In genomic region chr17:79026345-79027273, GRCh38 we compare ENCODE assay signal across 1 cellular context.
TF ChIP-seq lines count a peak whose summit lies in the region.

No MANE protein-coding gene starts in this region.

TF ChIP-seq in HepG2, 621 proteins besides CTCF, POLR2A, EP300 and RAD21 (continued from another document and continues in another):
- TF ChIP-seq KLF9 (CRISPR knock-in tag; IDR thresholded peaks at IDR 0.05; ENCODE audit: low read depth) (no peak; the same call in 1 of the 2 replicates), MLX (CRISPR knock-in tag; IDR thresholded peaks at IDR 0.05) (peak; percentile 19; the same call in 1 of the 2 replicates), ZFP1 (CRISPR knock-in tag; IDR thresholded peaks at IDR 0.05) (no peak), GLI4 (CRISPR knock-in tag; IDR thresholded peaks at IDR 0.05; ENCODE audit: borderline replicate concordance) (no peak), AHR (CRISPR knock-in tag; IDR thresholded peaks at IDR 0.05) (no peak), ZNF333 (CRISPR knock-in tag; IDR thresholded peaks at IDR 0.05; ENCODE audit: borderline replicate concordance) (peak; percentile 62; the same call in 1 of the 2 replicates), ZXDC (CRISPR knock-in tag; IDR thresholded peaks at IDR 0.05) (no peak), MTF2 (CRISPR knock-in tag; IDR thresholded peaks at IDR 0.05; ENCODE audit: borderline replicate concordance) (no peak), NFATC3 (CRISPR knock-in tag; IDR thresholded peaks at IDR 0.05) (no peak), ZFP82 (CRISPR knock-in tag; IDR thresholded peaks at IDR 0.05; ENCODE audit: borderline replicate concordance) (peak; percentile 33; the same call in 1 of the 2 replicates), ZNF331 (CRISPR knock-in tag; IDR thresholded peaks at IDR 0.05) (no peak; the same call in none of the 2 replicates), BATF2 (CRISPR knock-in tag; IDR thresholded peaks at IDR 0.05) (no peak), ZNF235 (CRISPR knock-in tag; IDR thresholded peaks at IDR 0.05; ENCODE audit: borderline replicate concordance) (no peak; the same call in 1 of the 2 replicates), RERE (CRISPR knock-in tag; IDR thresholded peaks at IDR 0.05; ENCODE audit: low read depth) (peak; percentile 46; the same call in 1 of the 2 replicates), ZNF562 (CRISPR knock-in tag; IDR thresholded peaks at IDR 0.05; ENCODE audit: borderline replicate concordance) (no peak), ZBTB42 (CRISPR knock-in tag; IDR thresholded peaks at IDR 0.05) (peak; percentile 50; the same call in 1 of the 2 replicates), HOXA7 (CRISPR knock-in tag; IDR thresholded peaks at IDR 0.05) (no peak), SP140L (CRISPR knock-in tag; IDR thresholded peaks at IDR 0.05; ENCODE audit: borderline replicate concordance) (no peak), HOXA9 (CRISPR knock-in tag; IDR thresholded peaks at IDR 0.05; ENCODE audit: borderline replicate concordance) (no peak), ZNF703 (CRISPR knock-in tag; IDR thresholded peaks at IDR 0.05; ENCODE audit: borderline replicate concordance) (no peak), TEAD3 (CRISPR knock-in tag; optimal IDR thresholded peaks at IDR 0.05; ENCODE audit: borderline replicate concordance) (peak; percentile 91), ZBTB14 (CRISPR knock-in tag; IDR thresholded peaks at IDR 0.05) (no peak), TEAD2 (CRISPR knock-in tag; IDR thresholded peaks at IDR 0.05) (no peak), TGIF2 (CRISPR knock-in tag; IDR thresholded peaks at IDR 0.05) (no peak), NBN (conservative IDR thresholded peaks at IDR 0.05) (no peak), ELK4 (CRISPR knock-in tag; IDR thresholded peaks at IDR 0.05; ENCODE audit: borderline replicate concordance) (no peak), CBX2 (IDR thresholded peaks at IDR 0.05; ENCODE audit: low read depth, low read length) (no peak), CBX2 (CRISPR knock-in tag; IDR thresholded peaks at IDR 0.05; ENCODE audit: low read depth) (0 out of 2 replicates have a peak, but pooled peaks have one; percentile 58), DNMT1 (CRISPR knock-in tag; IDR thresholded peaks at IDR 0.05) (no peak), ZNF740 (CRISPR knock-in tag; IDR thresholded peaks at IDR 0.05) (peak; percentile 96), MXI1 (IDR thresholded peaks at IDR 0.05; ENCODE audit: borderline replicate concordance, low read depth, low read length) (peak; percentile 86; the same call in 2 of the 3 replicates), PRDM10 (CRISPR knock-in tag; IDR thresholded peaks at IDR 0.05; ENCODE audit: low read depth) (peak; percentile 97), ZNF557 (CRISPR knock-in tag; IDR thresholded peaks at IDR 0.05) (no peak), CERS6 (CRISPR knock-in tag; IDR thresholded peaks at IDR 0.05) (no peak), ZNF607 (CRISPR knock-in tag; IDR thresholded peaks at IDR 0.05; ENCODE audit: borderline replicate concordance) (peak; percentile 52; the same call in 1 of the 2 replicates), ZNF484 (CRISPR knock-in tag; IDR thresholded peaks at IDR 0.05; ENCODE audit: borderline replicate concordance, low read depth) (no peak), ZNF24 (IDR thresholded peaks at IDR 0.05) (no peak), MTA1 (CRISPR knock-in tag; IDR thresholded peaks at IDR 0.05; ENCODE audit: borderline replicate concordance) (peak; percentile 90; the same call in 1 of the 2 replicates), ZNF563 (CRISPR knock-in tag; IDR thresholded peaks at IDR 0.05) (peak; percentile 70), GPBP1L1 (CRISPR knock-in tag; IDR thresholded peaks at IDR 0.05) (no peak), HMGXB4 (CRISPR knock-in tag; IDR thresholded peaks at IDR 0.05; ENCODE audit: borderline replicate concordance in 1 of 2, low read depth in 1 of 2) (peak; percentile 13 to 71; a peak in 3 of 4 replicates)
